Comparison of ENCODE assay signal across 33 cellular contexts in genomic region chr12:19110541-19110940, GRCh38.
"Had no signal": no experiment of that assay in that cellular context is flagged by ENCODE, and none has a peak within 500 bp of the region (broad histone marks: within the 10 kb centered on the region; RNA-seq: fewer than 3 reads in every experiment).

No MANE protein-coding gene starts in this region.

- H3K9me3 ChIP-seq: heart left ventricle, pancreas, psoas muscle, right atrium auricular region, stomach, suprapubic skin, tibial artery had no signal

- H3K27ac ChIP-seq: cardiac muscle cell, coronary artery, dorsolateral prefrontal cortex, foreskin keratinocyte, heart left ventricle, pancreas, psoas muscle, right atrium auricular region, stomach, suprapubic skin, tibial artery had no signal

- DNase-seq: activated CD4-positive, alpha-beta T cell treated with anti-CD3 and anti-CD28 coated beads for 36 hours; activated CD4-positive, alpha-beta T cell treated with anti-CD3 and anti-CD28 coated beads, Interleukin-2, amount 50 U/mL, for 4 hours; activated CD4-positive, CD25-positive, alpha-beta regulatory T cell; activated effector memory CD4-positive, alpha-beta T cell treated with anti-CD3 and anti-CD28 coated beads, Interleukin-2, amount 50 U/mL, for 16 hours; activated naive CD4-positive, alpha-beta T cell treated with anti-CD3 and anti-CD28 coated beads for 36 hours; activated naive CD8-positive, alpha-beta T cell treated with anti-CD3 and anti-CD28 coated beads, Interleukin-2, amount 10 ng/mL, durations not matched to agents 7 days and 5 days; activated T-cell treated with anti-CD3 and anti-CD28 coated beads for 4 hours; amygdala; cerebellar nuclear complex; dorsolateral prefrontal cortex; effector memory CD8-positive, alpha-beta T cell; erythroblast; foreskin keratinocyte; heart left ventricle; hypothalamus; immature natural killer cell; kidney; naive B cell; nephron progenitor cell; pancreas; psoas muscle; stimulated activated CD4-positive, alpha-beta T cell treated with anti-CD3 and anti-CD28 coated beads, Interleukin-15, amount 100 ng/mL, for 24 hours; stimulated activated CD4-positive, alpha-beta T cell treated with anti-CD3 and anti-CD28 coated beads, Interleukin-2, amount 100 ng/mL, for 24 hours; stimulated activated naive B cell treated with anti-CD40 and anti-IgM and Interleukin-4, amounts not matched to agents 10 μg/mL and 1 μg/mL and 100 μg/mL, for 72 hours; stomach; T-helper 1 cell; tibial artery had no signal

- H3K36me3 Mint-ChIP-seq: activated naive CD8-positive, alpha-beta T cell treated with anti-CD3 and anti-CD28 coated beads, Interleukin-2, amount 10 ng/mL, durations not matched to agents 7 days and 5 days; immature natural killer cell; mesothelial cell of epicardium; naive B cell; stimulated activated naive B cell treated with anti-CD40 and anti-IgM and Interleukin-4, amounts not matched to agents 10 μg/mL and 1 μg/mL and 100 μg/mL, for 72 hours had no signal

- ATAC-seq: activated CD4-positive, alpha-beta T cell treated with anti-CD3 and anti-CD28 coated beads for 36 hours; effector memory CD8-positive, alpha-beta T cell; foreskin keratinocyte; heart left ventricle; pancreas; psoas muscle; stimulated activated naive B cell treated with anti-CD40 and anti-IgM and Interleukin-4, amounts not matched to agents 10 μg/mL and 1 μg/mL and 100 μg/mL, for 72 hours had no signal

- H3K4me3 ChIP-seq: cardiac muscle cell, coronary artery, dorsolateral prefrontal cortex, heart left ventricle, pancreas, psoas muscle, right atrium auricular region, stomach, suprapubic skin, tibial artery had no signal

- H3K4me3 Mint-ChIP-seq: activated CD4-positive, alpha-beta T cell treated with anti-CD3 and anti-CD28 coated beads for 36 hours; activated naive CD4-positive, alpha-beta T cell treated with anti-CD3 and anti-CD28 coated beads for 36 hours; activated naive CD8-positive, alpha-beta T cell treated with anti-CD3 and anti-CD28 coated beads, Interleukin-2, amount 10 ng/mL, durations not matched to agents 7 days and 5 days; effector memory CD8-positive, alpha-beta T cell; immature natural killer cell; mesothelial cell of epicardium; naive B cell; nephron progenitor cell; stimulated activated naive B cell treated with anti-CD40 and anti-IgM and Interleukin-4, amounts not matched to agents 10 μg/mL and 1 μg/mL and 100 μg/mL, for 72 hours; T-helper 2 cell treated with Interferon-gamma antibody and Interleukin-4, amounts not matched to agents 5 μg/mL and 100 μg/mL, for 36 hours had no signal

- FAIRE-seq: kidney, pancreas had no signal

- H3K36me3 ChIP-seq: cardiac muscle cell, heart left ventricle, pancreas, right atrium auricular region, stomach, suprapubic skin, tibial artery had no signal

- H3K4me1 ChIP-seq: foreskin keratinocyte, heart left ventricle, pancreas, psoas muscle, right atrium auricular region, stomach, suprapubic skin, tibial artery had no signal

- H3K27me3 Mint-ChIP-seq: stimulated activated naive B cell treated with anti-CD40 and anti-IgM and Interleukin-4, amounts not matched to agents 10 μg/mL and 1 μg/mL and 100 μg/mL, for 72 hours had no signal

- H3K27ac Mint-ChIP-seq: activated CD4-positive, alpha-beta T cell treated with anti-CD3 and anti-CD28 coated beads for 36 hours; activated naive CD4-positive, alpha-beta T cell treated with anti-CD3 and anti-CD28 coated beads for 36 hours; activated naive CD8-positive, alpha-beta T cell treated with anti-CD3 and anti-CD28 coated beads, Interleukin-2, amount 10 ng/mL, durations not matched to agents 7 days and 5 days; effector memory CD8-positive, alpha-beta T cell; immature natural killer cell; mesothelial cell of epicardium; naive B cell; nephron progenitor cell; stimulated activated naive B cell treated with anti-CD40 and anti-IgM and Interleukin-4, amounts not matched to agents 10 μg/mL and 1 μg/mL and 100 μg/mL, for 72 hours; T-helper 2 cell treated with Interferon-gamma antibody and Interleukin-4, amounts not matched to agents 5 μg/mL and 100 μg/mL, for 36 hours had no signal

- H3K9me3 Mint-ChIP-seq: activated naive CD4-positive, alpha-beta T cell treated with anti-CD3 and anti-CD28 coated beads for 36 hours; activated naive CD8-positive, alpha-beta T cell treated with anti-CD3 and anti-CD28 coated beads, Interleukin-2, amount 10 ng/mL, durations not matched to agents 7 days and 5 days; effector memory CD8-positive, alpha-beta T cell; immature natural killer cell; T-helper 2 cell treated with Interferon-gamma antibody and Interleukin-4, amounts not matched to agents 5 μg/mL and 100 μg/mL, for 36 hours had no signal

- H3K4me1 Mint-ChIP-seq: activated CD4-positive, alpha-beta T cell treated with anti-CD3 and anti-CD28 coated beads for 36 hours; activated naive CD8-positive, alpha-beta T cell treated with anti-CD3 and anti-CD28 coated beads, Interleukin-2, amount 10 ng/mL, durations not matched to agents 7 days and 5 days; immature natural killer cell; mesothelial cell of epicardium; naive B cell; stimulated activated naive B cell treated with anti-CD40 and anti-IgM and Interleukin-4, amounts not matched to agents 10 μg/mL and 1 μg/mL and 100 μg/mL, for 72 hours had no signal

- H3K27me3 ChIP-seq: cardiac muscle cell, dorsolateral prefrontal cortex, foreskin keratinocyte, heart left ventricle, pancreas, right atrium auricular region, stomach, suprapubic skin, tibial artery had no signal
